8 cellular contexts compared by ENCODE assay signal in the genomic region with DNA sequence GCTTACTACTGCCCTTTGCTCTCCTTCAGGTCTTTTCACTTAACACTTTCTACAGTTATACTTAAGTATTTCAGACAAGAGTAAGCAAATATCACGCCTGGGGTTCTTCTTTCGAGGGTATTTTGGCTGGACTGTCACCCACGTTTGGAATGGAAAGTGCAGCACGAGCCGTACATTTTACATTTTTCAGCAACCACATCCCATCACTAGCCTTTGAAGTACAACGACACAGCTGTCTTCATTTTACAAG. TPM values are rescaled to one million over a fixed set of nuclear protein-coding genes. Genes with fewer than 3 reads are reported as not detected.
DNase-seq lines count a peak whose midpoint lies in the region; TF ChIP-seq lines count a peak whose summit lies in the region.

No MANE protein-coding gene starts in this region.

- no peak for TF ChIP-seq POLR2A in esophagus squamous epithelium (IDR thresholded peaks at IDR 0.05)

- no peak for DNase-seq in GM12864 (ENCODE audit: low read depth)
- DNase-seq in RWPE1 (ENCODE audit: low spot score), result no peak
- no peak for DNase-seq in esophagus squamous epithelium (lab: John Stamatoyannopoulos, UW)
- no peak for DNase-seq in T1000 (lab: John Stamatoyannopoulos, UW)
- no peak for DNase-seq in NCI-H1048 (lab: John Stamatoyannopoulos, UW)
- no peak for DNase-seq in stimulated activated CD8-positive, alpha-beta memory T cell treated with anti-CD3 and anti-CD28 coated beads, Interleukin-4, amount 100 ng/mL, for 48 hours
- DNase-seq in posterior cingulate gyrus, result no peak

- H3K4me3 ChIP-seq in GM12864 (ENCODE audit: low read depth, low read length) (peak overlapping the region; percentile 70), esophagus squamous epithelium (peak overlapping the region; percentile 86 to 94 (median 88)), rectal smooth muscle tissue (ENCODE audit: low read length) (peak overlapping the region; percentile 95)

- CTCF ChIA-PET in RWPE1 (lab: Yijun Ruan, JAX), result no interaction called here

- 0 to 1% methylated on average over 6 of the region's 6 CpGs for WGBS in esophagus squamous epithelium, 2 donors

- no peaks in the 10 kb centered on the region for H3K9me3 ChIP-seq in esophagus squamous epithelium

- H3K27me3 ChIP-seq in esophagus squamous epithelium, result no peaks in the 10 kb centered on the region
- no peaks in the 10 kb centered on the region for H3K27me3 ChIP-seq in rectal smooth muscle tissue (ENCODE audit: control insufficient read depth, insufficient read depth, low read length)

- H3K36me3 ChIP-seq in esophagus squamous epithelium, result peaks cover 0 to 22% (median 0%) of the 10 kb centered on the region in 3 donors
- no peaks in the 10 kb centered on the region for H3K36me3 ChIP-seq in rectal smooth muscle tissue (ENCODE audit: control insufficient read depth, insufficient read depth, low read length)

- POLR2A ChIA-PET in RWPE1 (lab: Yijun Ruan, JAX; ENCODE audit: low non-redundant PET), result interaction anchor here (1.0 to 1.8 kb wide), 3 partner anchors 63 to 78 kb away, joined by 3 to 4 read pairs (median 4); partner anchors contain the start of genes PPP2R3C and SRP54

- peak overlapping the region; percentile 80 for H3K9ac ChIP-seq in rectal smooth muscle tissue (ENCODE audit: low read length)

- TF ChIP-seq CTCF in GM12864 (IDR thresholded peaks at IDR 0.05; ENCODE audit: low read depth, low read length, missing control alignments) (no peak), RWPE1 (conservative IDR thresholded peaks at IDR 0.05; ENCODE audit: low read depth) (no peak), esophagus squamous epithelium (IDR thresholded peaks at IDR 0.05) (no peak)

- H3K4me1 ChIP-seq in esophagus squamous epithelium, result peaks cover 6 to 48% (median 14%) of the 10 kb centered on the region in 3 donors
- H3K4me1 ChIP-seq in rectal smooth muscle tissue (ENCODE audit: control insufficient read depth, insufficient read depth, low read length), result peaks cover 2% of the 10 kb centered on the region

- H3K27ac ChIP-seq in RWPE1 (peak overlapping the region; percentile 98), esophagus squamous epithelium (peak overlapping the region; percentile 98 to 100 (median 99)), rectal smooth muscle tissue (ENCODE audit: low read depth, low read length) (peak overlapping the region; percentile 91)

- intact Hi-C loops in esophagus squamous epithelium (cut with DNase I) (loop anchor here (5.0 kb wide), 1 partner anchor 63 kb away; the partner anchor contains the start of gene SRP54), posterior cingulate gyrus (cut with DNase I) (loop anchor here (1.0 to 10.0 kb wide), 5 partner anchors 63 to 373 kb away; partner anchors contain the start of genes PRORP and SRP54)

RNA-seq across cellular contexts. Expression of gene FAM177A1, which starts 0.3 kb away (rescaled TPM):
- 10 to 100 TPM; 25.9 to 35.9 (median 28.3) TPM for total RNA-seq in esophagus squamous epithelium
